In the genomic region with DNA sequence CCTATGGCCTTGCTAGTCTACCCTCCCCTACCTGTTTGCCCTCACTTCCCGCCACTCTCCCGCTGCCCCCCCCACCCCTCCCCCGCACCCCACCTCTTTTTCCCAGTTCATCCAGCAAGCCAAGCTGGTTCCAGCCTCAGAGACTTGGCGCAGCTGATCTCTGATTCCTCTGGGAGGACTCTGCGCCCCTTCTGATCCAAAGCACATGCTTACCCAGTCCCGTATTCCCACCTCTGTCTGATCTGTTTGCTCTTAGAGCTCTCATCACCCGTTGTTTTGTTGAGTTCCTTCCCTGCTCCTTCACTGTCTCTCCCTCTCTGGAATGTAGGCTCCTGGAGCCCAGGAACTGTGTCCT, we compare ENCODE assay signal across 11 cellular contexts. TPM values are rescaled to one million over a fixed set of nuclear protein-coding genes. Genes with fewer than 3 reads are reported as not detected.
DNase-seq lines count a peak whose midpoint lies in the region; ATAC-seq and TF ChIP-seq lines count a peak whose summit lies in the region.
"Had no signal": no experiment of that assay in that cellular context is flagged by ENCODE, and none has a peak within 500 bp of the region (broad histone marks: within the 10 kb centered on the region; RNA-seq: fewer than 3 reads in every experiment).

No MANE protein-coding gene starts in this region.

- 26% methylated on average over 7 of the region's 7 CpGs for WGBS in tibial nerve, 2 donors

- H3K27ac ChIP-seq in tibial nerve = peak overlapping the region in 3 of 4 donors; percentile 85 to 98 (median 97)
- H3K27ac ChIP-seq in A673 (ENCODE audit: low read depth, low read length, poor library complexity, severe bottlenecking) = no peak overlapping the region

- POLR2A ChIA-PET in activated CD8-positive, alpha-beta T cell treated with anti-CD3 and anti-CD28 coated beads, Interleukin-2, amount 10 ng/mL, durations not matched to agents 7 days and 5 days (lab: Charles Lee) = interaction anchor here (0.8 to 1.1 kb wide), 2 partner anchors 10 to 20 kb away, joined by 3 to 4 read pairs; no protein-coding TSS in a partner anchor
- POLR2A ChIA-PET in A673 (lab: Charles Lee; ENCODE audit: low non-redundant PET) = no interaction called here

- intact Hi-C loops in A673 (cut with micrococcal nuclease; ENCODE audit: unreplicated experiment) = loop anchor here (10.0 kb wide), 2 partner anchors 342 to 562 kb away; no protein-coding TSS in a partner anchor

- no peaks in the 10 kb centered on the region for H3K27me3 Mint-ChIP-seq in activated T-cell treated with anti-CD3 and anti-CD28 coated beads, Interleukin-2, amount 50 U/mL, for 4 hours (ENCODE audit: low read depth)
- H3K27me3 Mint-ChIP-seq in activated CD8-positive, alpha-beta T cell treated with anti-CD3 and anti-CD28 coated beads, Interleukin-2, amount 10 ng/mL, durations not matched to agents 7 days and 5 days (ENCODE audit: low read depth) = peaks cover 5% of the 10 kb centered on the region

- H3K36me3 Mint-ChIP-seq in activated T-cell treated with anti-CD3 and anti-CD28 coated beads, Interleukin-2, amount 50 U/mL, for 4 hours (ENCODE audit: insufficient read depth) = peaks cover 11% of the 10 kb centered on the region
- peaks cover 24% of the 10 kb centered on the region for H3K36me3 Mint-ChIP-seq in activated CD8-positive, alpha-beta T cell treated with anti-CD3 and anti-CD28 coated beads, Interleukin-2, amount 10 ng/mL, durations not matched to agents 7 days and 5 days (ENCODE audit: low read depth)

- H3K4me3 ChIP-seq in tibial nerve (no peak overlapping the region), A673 (ENCODE audit: low read depth, low read length, poor library complexity, severe bottlenecking) (no peak overlapping the region)

- ATAC-seq in activated T-cell treated with anti-CD3 and anti-CD28 coated beads, Interleukin-2, amount 50 U/mL, for 4 hours = no peak
- no peak for ATAC-seq in activated CD8-positive, alpha-beta T cell treated with anti-CD3 and anti-CD28 coated beads, Interleukin-2, amount 10 ng/mL, durations not matched to agents 7 days and 5 days
- ATAC-seq in GM18517 (IDR thresholded peaks at IDR 0.05; ENCODE audit: unreplicated experiment) = no peak

- peak overlapping the region; percentile 81 for H3K4me3 Mint-ChIP-seq in activated T-cell treated with anti-CD3 and anti-CD28 coated beads, Interleukin-2, amount 50 U/mL, for 4 hours
- H3K4me3 Mint-ChIP-seq in activated CD8-positive, alpha-beta T cell treated with anti-CD3 and anti-CD28 coated beads, Interleukin-2, amount 10 ng/mL, durations not matched to agents 7 days and 5 days = peak overlapping the region; percentile 75

- H3K4me1 Mint-ChIP-seq in activated T-cell treated with anti-CD3 and anti-CD28 coated beads, Interleukin-2, amount 50 U/mL, for 4 hours (ENCODE audit: low read depth) = peaks cover 33% of the 10 kb centered on the region
- H3K4me1 Mint-ChIP-seq in activated CD8-positive, alpha-beta T cell treated with anti-CD3 and anti-CD28 coated beads, Interleukin-2, amount 10 ng/mL, durations not matched to agents 7 days and 5 days (ENCODE audit: low read depth) = peaks cover 35% of the 10 kb centered on the region

- CTCF ChIA-PET in activated CD8-positive, alpha-beta T cell treated with anti-CD3 and anti-CD28 coated beads, Interleukin-2, amount 10 ng/mL, durations not matched to agents 7 days and 5 days (lab: Charles Lee) = interaction anchor here (1.3 to 1.6 kb wide), 3 partner anchors 12 to 119 kb away, joined by 3 to 4 read pairs (median 4); no protein-coding TSS in a partner anchor
- CTCF ChIA-PET in A673 (lab: Charles Lee) = interaction anchor here (0.6 kb wide), 1 partner anchor 45 kb away, joined by 3 read pairs; no protein-coding TSS in a partner anchor

- no TSS peak for BruUV-seq in A673 (replicated peaks; lab: Mats Ljungman, UMichigan)

- H3K27me3 ChIP-seq in tibial nerve = no peaks in the 10 kb centered on the region
- no peaks in the 10 kb centered on the region for H3K27me3 ChIP-seq in A673 (replicated peaks; ENCODE audit: insufficient read depth, low read depth, low read length, poor library complexity)
- H3K27me3 ChIP-seq: BLaER1 treated with 17β-estradiol and CSF1 and Interleukin-3, amounts not matched to agents 10 nM and 100 nM had no signal

- TF ChIP-seq POLR2A in tibial nerve (IDR thresholded peaks at IDR 0.05) = no peak

- H3K27ac Mint-ChIP-seq in activated CD8-positive, alpha-beta T cell treated with anti-CD3 and anti-CD28 coated beads, Interleukin-2, amount 10 ng/mL, durations not matched to agents 7 days and 5 days = peak overlapping the region; percentile 81

- no peaks in the 10 kb centered on the region for H3K9me3 ChIP-seq in tibial nerve
- no peaks in the 10 kb centered on the region for H3K9me3 ChIP-seq in A673 (ENCODE audit: low read depth, low read length, poor library complexity, severe bottlenecking)
- H3K9me3 ChIP-seq: BLaER1 treated with 17β-estradiol and CSF1 and Interleukin-3, amounts not matched to agents 10 nM and 100 nM had no signal

- H3K4me1 ChIP-seq in tibial nerve (peaks cover 0 to 39% (median 30%) of the 10 kb centered on the region in 4 donors), A673 (ENCODE audit: insufficient read depth, low read length, poor library complexity, severe bottlenecking) (peaks cover 18% of the 10 kb centered on the region)

- TF ChIP-seq EP300 in tibial nerve (IDR thresholded peaks at IDR 0.05) = no peak

- no peak for DNase-seq in activated T-cell treated with anti-CD3 and anti-CD28 coated beads, Interleukin-2, amount 50 U/mL, for 4 hours
- no peak for DNase-seq in activated T-cell treated with anti-CD3 and anti-CD28 coated beads, Interleukin-2, amount 50 U/mL, for 48 hours
- no peak for DNase-seq in activated CD8-positive, alpha-beta T cell treated with anti-CD3 and anti-CD28 coated beads, Interleukin-2, amount 10 ng/mL, durations not matched to agents 7 days and 5 days
- DNase-seq in iPS-NIHi7 (ENCODE audit: extremely low spot score) (peak; percentile 43), tibial nerve (ENCODE audit: low spot score in 2 of 2) (no peak), AG08395 (ENCODE audit: low spot score) (no peak), A673 (ENCODE audit: low spot score) (no peak)
- DNase-seq: NCI-H2171 had no signal

- TF ChIP-seq CTCF in tibial nerve (IDR thresholded peaks at IDR 0.05) (no peak), A673 (conservative IDR thresholded peaks at IDR 0.05; ENCODE audit: low read depth, low read length) (no peak)

- no peaks in the 10 kb centered on the region for H3K9me3 Mint-ChIP-seq in activated T-cell treated with anti-CD3 and anti-CD28 coated beads, Interleukin-2, amount 50 U/mL, for 4 hours
- H3K9me3 Mint-ChIP-seq in activated CD8-positive, alpha-beta T cell treated with anti-CD3 and anti-CD28 coated beads, Interleukin-2, amount 10 ng/mL, durations not matched to agents 7 days and 5 days (ENCODE audit: insufficient read depth) = no peaks in the 10 kb centered on the region

- H3K36me3 ChIP-seq in tibial nerve (peaks cover 0 to 2% (median 0%) of the 10 kb centered on the region in 3 donors), A673 (ENCODE audit: insufficient read depth, low read length, poor library complexity, severe bottlenecking) (peaks cover 1% of the 10 kb centered on the region)

RNA-seq across cellular contexts. Expression of gene ZXDC, which starts 1.3 kb away (rescaled TPM):
- total RNA-seq in activated T-cell treated with anti-CD3 and anti-CD28 coated beads, Interleukin-2, amount 50 U/mL, for 4 hours = 10 to 100 TPM; 24.4 to 25.6 (median 25.6) TPM
- total RNA-seq in activated CD8-positive, alpha-beta T cell treated with anti-CD3 and anti-CD28 coated beads, Interleukin-2, amount 10 ng/mL, durations not matched to agents 7 days and 5 days = 10 to 100 TPM; 26.6 to 27.3 TPM
- 10 to 100 TPM; 54.0 to 77.4 (median 68.0) TPM for total RNA-seq in tibial nerve
- 61.1 and 63.2 TPM in 2 replicates for total RNA-seq in A673 (2021)

RNA-seq across cellular contexts. Expression of gene UROC1, which starts 40.6 kb away (rescaled TPM):
- not detected for total RNA-seq in activated T-cell treated with anti-CD3 and anti-CD28 coated beads, Interleukin-2, amount 50 U/mL, for 4 hours
- total RNA-seq in activated CD8-positive, alpha-beta T cell treated with anti-CD3 and anti-CD28 coated beads, Interleukin-2, amount 10 ng/mL, durations not matched to agents 7 days and 5 days = under 1 TPM in 1 of 2 experiments, not detected in 1; 0.13 TPM
- total RNA-seq in tibial nerve = not detected
- not detected in 2 replicates for total RNA-seq in A673 (2021)
- total RNA-seq: GM23248 had no signal

RNA-seq across cellular contexts. Expression of gene CHST13, which starts 47.0 kb away (rescaled TPM):
- not detected for total RNA-seq in activated T-cell treated with anti-CD3 and anti-CD28 coated beads, Interleukin-2, amount 50 U/mL, for 4 hours
- not detected for total RNA-seq in activated CD8-positive, alpha-beta T cell treated with anti-CD3 and anti-CD28 coated beads, Interleukin-2, amount 10 ng/mL, durations not matched to agents 7 days and 5 days
- total RNA-seq in tibial nerve = 1 to 10 TPM in 3 of 4 donors, not detected in 1; 1.0 to 7.2 (median 1.1) TPM
- total RNA-seq in A673 (2021) = 0.35 TPM in 1 of 2 replicates, not detected in the other
- total RNA-seq: GM23248 had no signal
